ENCODE assay signal across 1 cellular context in genomic region chrX:40465735-40466551, GRCh38.
A peak's percentile ranks its signal among the peaks of the same experiment; 100 is the strongest.
TF ChIP-seq lines count a peak whose summit lies in the region.

No MANE protein-coding gene starts in this region.

TF ChIP-seq in HEK293, 187 proteins besides CTCF, POLR2A, EP300 and RAD21 (continued from another document):
- TF ChIP-seq, protein P1, sequence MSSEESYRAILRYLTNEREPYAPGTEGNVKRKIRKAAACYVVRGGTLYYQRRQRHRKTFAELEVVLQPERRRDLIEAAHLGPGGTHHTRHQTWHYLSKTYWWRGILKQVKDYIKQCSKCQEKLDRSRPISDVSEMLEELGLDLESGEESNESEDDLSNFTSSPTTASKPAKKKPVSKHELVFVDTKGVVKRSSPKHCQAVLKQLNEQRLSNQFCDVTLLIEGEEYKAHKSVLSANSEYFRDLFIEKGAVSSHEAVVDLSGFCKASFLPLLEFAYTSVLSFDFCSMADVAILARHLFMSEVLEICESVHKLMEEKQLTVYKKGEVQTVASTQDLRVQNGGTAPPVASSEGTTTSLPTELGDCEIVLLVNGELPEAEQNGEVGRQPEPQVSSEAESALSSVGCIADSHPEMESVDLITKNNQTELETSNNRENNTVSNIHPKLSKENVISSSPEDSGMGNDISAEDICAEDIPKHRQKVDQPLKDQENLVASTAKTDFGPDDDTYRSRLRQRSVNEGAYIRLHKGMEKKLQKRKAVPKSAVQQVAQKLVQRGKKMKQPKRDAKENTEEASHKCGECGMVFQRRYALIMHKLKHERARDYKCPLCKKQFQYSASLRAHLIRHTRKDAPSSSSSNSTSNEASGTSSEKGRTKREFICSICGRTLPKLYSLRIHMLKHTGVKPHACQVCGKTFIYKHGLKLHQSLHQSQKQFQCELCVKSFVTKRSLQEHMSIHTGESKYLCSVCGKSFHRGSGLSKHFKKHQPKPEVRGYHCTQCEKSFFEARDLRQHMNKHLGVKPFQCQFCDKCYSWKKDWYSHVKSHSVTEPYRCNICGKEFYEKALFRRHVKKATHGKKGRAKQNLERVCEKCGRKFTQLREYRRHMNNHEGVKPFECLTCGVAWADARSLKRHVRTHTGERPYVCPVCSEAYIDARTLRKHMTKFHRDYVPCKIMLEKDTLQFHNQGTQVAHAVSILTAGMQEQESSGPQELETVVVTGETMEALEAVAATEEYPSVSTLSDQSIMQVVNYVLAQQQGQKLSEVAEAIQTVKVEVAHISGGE (tag by site-specific recombination; conservative IDR thresholded peaks at IDR 0.05; ENCODE audit: low read depth), result no peak
- no peak for TF ChIP-seq ZBTB6 (tag by site-specific recombination; IDR thresholded peaks at IDR 0.05)
- TF ChIP-seq, protein P2, sequence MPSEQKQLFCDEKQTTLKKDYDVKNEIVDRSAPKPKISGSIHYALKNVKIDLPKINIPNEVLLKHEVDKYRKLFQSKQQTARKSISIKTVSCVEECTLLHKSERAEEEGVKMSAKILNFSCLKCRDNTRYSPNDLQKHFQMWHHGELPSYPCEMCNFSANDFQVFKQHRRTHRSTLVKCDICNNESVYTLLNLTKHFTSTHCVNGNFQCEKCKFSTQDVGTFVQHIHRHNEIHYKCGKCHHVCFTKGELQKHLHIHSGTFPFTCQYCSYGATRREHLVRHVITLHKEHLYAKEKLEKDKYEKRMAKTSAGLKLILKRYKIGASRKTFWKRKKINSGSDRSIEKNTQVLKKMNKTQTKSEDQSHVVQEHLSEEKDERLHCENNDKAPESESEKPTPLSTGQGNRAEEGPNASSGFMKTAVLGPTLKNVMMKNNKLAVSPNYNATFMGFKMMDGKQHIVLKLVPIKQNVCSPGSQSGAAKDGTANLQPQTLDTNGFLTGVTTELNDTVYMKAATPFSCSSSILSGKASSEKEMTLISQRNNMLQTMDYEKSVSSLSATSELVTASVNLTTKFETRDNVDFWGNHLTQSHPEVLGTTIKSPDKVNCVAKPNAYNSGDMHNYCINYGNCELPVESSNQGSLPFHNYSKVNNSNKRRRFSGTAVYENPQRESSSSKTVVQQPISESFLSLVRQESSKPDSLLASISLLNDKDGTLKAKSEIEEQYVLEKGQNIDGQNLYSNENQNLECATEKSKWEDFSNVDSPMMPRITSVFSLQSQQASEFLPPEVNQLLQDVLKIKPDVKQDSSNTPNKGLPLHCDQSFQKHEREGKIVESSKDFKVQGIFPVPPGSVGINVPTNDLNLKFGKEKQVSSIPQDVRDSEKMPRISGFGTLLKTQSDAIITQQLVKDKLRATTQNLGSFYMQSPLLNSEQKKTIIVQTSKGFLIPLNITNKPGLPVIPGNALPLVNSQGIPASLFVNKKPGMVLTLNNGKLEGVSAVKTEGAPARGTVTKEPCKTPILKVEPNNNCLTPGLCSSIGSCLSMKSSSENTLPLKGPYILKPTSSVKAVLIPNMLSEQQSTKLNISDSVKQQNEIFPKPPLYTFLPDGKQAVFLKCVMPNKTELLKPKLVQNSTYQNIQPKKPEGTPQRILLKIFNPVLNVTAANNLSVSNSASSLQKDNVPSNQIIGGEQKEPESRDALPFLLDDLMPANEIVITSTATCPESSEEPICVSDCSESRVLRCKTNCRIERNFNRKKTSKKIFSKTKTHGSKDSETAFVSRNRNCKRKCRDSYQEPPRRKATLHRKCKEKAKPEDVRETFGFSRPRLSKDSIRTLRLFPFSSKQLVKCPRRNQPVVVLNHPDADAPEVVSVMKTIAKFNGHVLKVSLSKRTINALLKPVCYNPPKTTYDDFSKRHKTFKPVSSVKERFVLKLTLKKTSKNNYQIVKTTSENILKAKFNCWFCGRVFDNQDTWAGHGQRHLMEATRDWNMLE (tag by site-specific recombination; conservative IDR thresholded peaks at IDR 0.05; ENCODE audit: low read depth), result no peak
- no peak for TF ChIP-seq WT1 (tag by site-specific recombination; IDR thresholded peaks at IDR 0.05)
- TF ChIP-seq ZNF280C (tag by site-specific recombination; IDR thresholded peaks at IDR 0.05), result no peak
- no peak for TF ChIP-seq GLIS1 (tag by site-specific recombination; IDR thresholded peaks at IDR 0.05)
- TF ChIP-seq ZNF155 (tag by site-specific recombination; IDR thresholded peaks at IDR 0.05), result no peak
- no peak for TF ChIP-seq ZNF768 (tag by site-specific recombination; IDR thresholded peaks at IDR 0.05)
- no peak for TF ChIP-seq ZNF510 (tag by site-specific recombination; IDR thresholded peaks at IDR 0.05; ENCODE audit: insufficient replicate concordance)
- TF ChIP-seq ZNF391 (tag by site-specific recombination; IDR thresholded peaks at IDR 0.05; ENCODE audit: borderline replicate concordance, low read depth), result no peak
- no peak for TF ChIP-seq ZXDB (tag by site-specific recombination; IDR thresholded peaks at IDR 0.05)
- no peak for TF ChIP-seq ZEB2 (tag by site-specific recombination; IDR thresholded peaks at IDR 0.05)
- TF ChIP-seq ZSCAN30 (tag by site-specific recombination; IDR thresholded peaks at IDR 0.05), result no peak
- no peak for TF ChIP-seq ZNF530 (tag by site-specific recombination; IDR thresholded peaks at IDR 0.05; ENCODE audit: low read depth)
- peak; percentile 13; the same call in 1 of the 2 replicates for TF ChIP-seq PRDM6 (tag by site-specific recombination; IDR thresholded peaks at IDR 0.05)
- 0 out of 2 replicates have a peak, but pooled peaks have one; percentile 11 for TF ChIP-seq FEZF1 (tag by site-specific recombination; IDR thresholded peaks at IDR 0.05)
- no peak for TF ChIP-seq KLF16 (tag by site-specific recombination; IDR thresholded peaks at IDR 0.05)
- TF ChIP-seq ZNF785 (tag by site-specific recombination; IDR thresholded peaks at IDR 0.05), result no peak
- TF ChIP-seq ZNF776 (tag by site-specific recombination; IDR thresholded peaks at IDR 0.05; ENCODE audit: borderline replicate concordance), result no peak
